Comparison of ENCODE assay signal across 8 cellular contexts in genomic region chr12:55072093-55072492, GRCh38. TPM values are rescaled to one million over a fixed set of nuclear protein-coding genes. Genes with fewer than 3 reads are reported as not detected.
A peak's percentile ranks its signal among the peaks of the same experiment; 100 is the strongest.
DNase-seq lines count a peak whose midpoint lies in the region; ATAC-seq and TF ChIP-seq lines count a peak whose summit lies in the region.

No MANE protein-coding gene starts in this region.

- H3K27ac ChIP-seq in Panc1 (ENCODE audit: low read length) = no peak overlapping the region
- H3K27ac ChIP-seq in heart left ventricle = no peak overlapping the region

- CTCF ChIA-PET in Panc1 (lab: Charles Lee) = interaction anchor here (1.0 to 2.8 kb wide), 3 partner anchors 76 to 414 kb away, joined by 3 to 26 read pairs (median 6); no protein-coding TSS in a partner anchor

- no peak for TF ChIP-seq POLR2A in heart left ventricle (IDR thresholded peaks at IDR 0.05)

- no peaks in the 10 kb centered on the region for H3K9me3 ChIP-seq in Panc1 (ENCODE audit: control insufficient read depth, insufficient read depth, low read depth, low read length)
- H3K9me3 ChIP-seq in heart left ventricle = no peaks in the 10 kb centered on the region

- in situ Hi-C loops in Panc1 (cut with HindIII; ENCODE audit: low pct_unique_long_range_greater_than_20kb, low sequenced_read_pairs) = no loop called here

- peak; percentile 70 for ATAC-seq in GM18511 (IDR thresholded peaks at IDR 0.05; ENCODE audit: unreplicated experiment)
- peak; percentile 52 for ATAC-seq in HG03520 (IDR thresholded peaks at IDR 0.05; ENCODE audit: unreplicated experiment)
- ATAC-seq in Panc1 = peak; percentile 71; the same call in 1 of the 2 replicates
- peak in 3 of 4 donors; percentile 49 to 65 (median 63) for ATAC-seq in heart left ventricle
- ATAC-seq in HG03097 (IDR thresholded peaks at IDR 0.05; ENCODE audit: low FRiP score, unreplicated experiment) = no peak

- H3K27me3 ChIP-seq in Panc1 (ENCODE audit: control insufficient read depth, insufficient read depth, low read length) (peaks cover 3% of the 10 kb centered on the region; the same call in 1 of the 2 replicates), heart left ventricle (peaks cover 0 to 21% (median 0%) of the 10 kb centered on the region in 9 donors)

- 50 to 63% (median 57%) methylated on average over 3 of the region's 3 CpGs for WGBS in heart left ventricle, 4 donors

- H3K4me1 ChIP-seq in Panc1 (ENCODE audit: control insufficient read depth, insufficient read depth, low read length) (no peaks in the 10 kb centered on the region), heart left ventricle (no peaks in the 10 kb centered on the region)

- POLR2A ChIA-PET in Panc1 (lab: Charles Lee) = no interaction called here

- H3K4me3 ChIP-seq in Panc1 (ENCODE audit: low read depth in 2 of 2, low read length in 2 of 2) (no peak overlapping the region), heart left ventricle (no peak overlapping the region)

- intact Hi-C loops in Panc1 (cut with micrococcal nuclease; ENCODE audit: unreplicated experiment) = loop anchor here (10.0 kb wide), 1 partner anchor 217 kb away; the partner anchor contains the start of gene MUCL1
- intact Hi-C loops in heart left ventricle (cut with DNase I) = loop anchor here in 9 of 10 donors (1.0 to 10.0 kb wide), 6 partner anchors 77 to 370 kb away; no protein-coding TSS in a partner anchor

- BruUV-seq in Panc1 (replicated peaks; lab: Mats Ljungman, UMichigan) = no TSS peak

- H3K36me3 ChIP-seq in Panc1 (ENCODE audit: control insufficient read depth, insufficient read depth, low read length) (no peaks in the 10 kb centered on the region), heart left ventricle (no peaks in the 10 kb centered on the region)

- no peak for DNase-seq in Panc1 (ENCODE audit: low read depth, low spot score)
- peak; percentile 58 for DNase-seq in activated T-helper 1 cell treated with anti-CD3 and anti-CD28 coated beads, Interleukin-2, amount 50 U/mL, for 16 hours (ENCODE audit: low read depth in 1 of 2, low spot score in 1 of 2)
- peak; percentile 27 to 79 (median 34) for DNase-seq in heart left ventricle
- DNase-seq in stimulated activated CD4-positive, alpha-beta T cell treated with anti-CD3 and anti-CD28 coated beads, Interleukin-1b, Interleukin-23, amount 100 ng/mL, for 1 hour (ENCODE audit: low read depth in 2 of 2) = peak; percentile 54 to 57
- no peak for DNase-seq in NCI-H187 (lab: John Stamatoyannopoulos, UW)

- peak; percentile 71 for TF ChIP-seq CTCF in Panc1 (IDR thresholded peaks at IDR 0.05)
- TF ChIP-seq CTCF in heart left ventricle (IDR thresholded peaks at IDR 0.05) = peak in 9 of 12 donors; percentile 11 to 54 (median 21)

RNA-seq across cellular contexts. Expression of gene NEUROD4, which starts 52.3 kb away (rescaled TPM):
- not detected for total RNA-seq in Panc1 (2021; ENCODE audit: unreplicated experiment)
- not detected for polyA plus RNA-seq in Panc1 (2012; ENCODE audit: insufficient read length)
- not detected for total RNA-seq in heart left ventricle
- not detected for polyA plus RNA-seq in heart left ventricle

RNA-seq across cellular contexts. Expression of gene OR9K2, which starts 54.1 kb away (rescaled TPM):
- total RNA-seq in Panc1 (2021; ENCODE audit: unreplicated experiment) = not detected
- polyA plus RNA-seq in Panc1 (2012; ENCODE audit: insufficient read length) = not detected
- total RNA-seq in heart left ventricle = not detected
- polyA plus RNA-seq in heart left ventricle = not detected

Comparison
In these comparisons a context has a peak if more than half of its experiments do, and no peak if none do; other contexts are left out.
1. DNase-seq: peak in activated T-helper 1 cell treated with anti-CD3 and anti-CD28 coated beads, Interleukin-2, amount 50 U/mL, for 16 hours (2 of 2), heart left ventricle (5 of 5) and stimulated activated CD4-positive, alpha-beta T cell treated with anti-CD3 and anti-CD28 coated beads, Interleukin-1b, Interleukin-23, amount 100 ng/mL, for 1 hour (2 of 2); none in Panc1 (single experiment) and NCI-H187 (0 of 2).